Comparison of ENCODE assay signal across 12 cellular contexts in the genomic region with DNA sequence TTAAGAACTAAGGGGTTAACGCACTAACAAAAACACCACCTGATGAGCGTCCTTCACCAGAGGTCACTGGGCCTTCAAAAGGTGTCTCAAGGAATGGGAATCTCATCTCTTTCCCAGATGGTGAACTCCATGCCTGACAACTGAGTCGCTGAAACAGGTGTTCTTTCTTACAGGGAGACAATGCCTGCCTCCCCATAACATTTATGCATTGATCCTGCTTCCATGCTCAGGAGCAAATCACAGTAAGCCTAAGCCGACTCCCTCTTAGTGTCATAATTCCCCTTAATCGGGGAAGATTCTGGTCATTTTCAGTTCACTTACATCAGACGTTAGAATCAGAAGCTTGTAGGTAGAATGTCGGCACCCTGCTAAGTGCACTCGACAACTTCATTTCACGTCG.
"Had no signal": no experiment of that assay in that cellular context is flagged by ENCODE, and none has a peak within 500 bp of the region (broad histone marks: within the 10 kb centered on the region; RNA-seq: fewer than 3 reads in every experiment).

No MANE protein-coding gene starts in this region.

- H3K27me3 ChIP-seq: gastrocnemius medialis, right atrium auricular region had no signal

- H3K4me3 ChIP-seq: gastrocnemius medialis, right atrium auricular region, thoracic aorta had no signal

- DNase-seq: activated CD4-positive, alpha-beta T cell treated with anti-CD3 and anti-CD28 coated beads for 1 hour; activated CD4-positive, alpha-beta T cell treated with anti-CD3 and anti-CD28 coated beads, Interleukin-2, amount 50 U/mL, for 4 hours; activated naive CD4-positive, alpha-beta T cell treated with anti-CD3 and anti-CD28 coated beads, Interleukin-2, amount 10 ng/mL, durations not matched to agents 7 days and 5 days; dermis blood vessel endothelial cell; gastrocnemius medialis; mammary epithelial cell; naive B cell; stimulated activated CD4-positive, alpha-beta T cell treated with anti-CD3 and anti-CD28 coated beads, Interleukin-1b, Interleukin-23, amount 100 ng/mL, for 48 hours had no signal

- H3K36me3 ChIP-seq: gastrocnemius medialis, thoracic aorta had no signal

- H3K27ac ChIP-seq: right atrium auricular region, thoracic aorta had no signal

- H3K9me3 ChIP-seq: gastrocnemius medialis, right atrium auricular region, thoracic aorta had no signal

- ATAC-seq: activated T-helper 17 cell treated with anti-CD3 and anti-CD28 coated beads, Interleukin-2, amount 50 U/mL, for 72 hours; stimulated activated effector memory CD8-positive, alpha-beta T cell treated with anti-CD3 and anti-CD28 coated beads, Interleukin-12 subunit alpha, Interleukin-12 subunit beta, amount 100 ng/mL, for 72 hours had no signal
